Comparison of ENCODE assay signal across 9 cellular contexts in genomic region chr17:42179911-42180410, GRCh38. TPM values are rescaled to one million over a fixed set of nuclear protein-coding genes. Genes with fewer than 3 reads are reported as not detected.
DNase-seq lines count a peak whose midpoint lies in the region; TF ChIP-seq lines count a peak whose summit lies in the region.
"Had no signal": no experiment of that assay in that cellular context is flagged by ENCODE, and none has a peak within 500 bp of the region (broad histone marks: within the 10 kb centered on the region; RNA-seq: fewer than 3 reads in every experiment).

No MANE protein-coding gene starts in this region.

- TF ChIP-seq CTCF in brain (conservative IDR thresholded peaks at IDR 0.05), result no peak

- peak overlapping the region; percentile 75 to 84 (median 79) for H3K4me3 Mint-ChIP-seq in brain

- DNase-seq in NCI-H187 (lab: John Stamatoyannopoulos, UW) (peak; percentile 34 to 72), NCI-H187 treated with DMSO at 0.1 percent for 48 hours (lab: John Stamatoyannopoulos, UW) (no peak), NCI-H2171 treated with DMSO at 0.1 percent for 48 hours (lab: John Stamatoyannopoulos, UW) (peak; percentile 14), mucosa of gallbladder (ENCODE audit: low spot score) (peak; percentile 56), activated gamma-delta T cell treated with Interleukin-2 at 50 U/mL for 16 hours (no peak), AML-193 (lab: John Stamatoyannopoulos, UW) (no peak), cerebellar nuclear complex (lab: John Stamatoyannopoulos, UW) (no peak)
- DNase-seq: left cardiac atrium had no signal

- peaks cover 58% of the 10 kb centered on the region for H3K27me3 Mint-ChIP-seq in brain

- peaks cover 38% of the 10 kb centered on the region for H3K4me1 Mint-ChIP-seq in brain

- peaks cover 0 to 11% (median 0%) of the 10 kb centered on the region in 5 experiments for H3K9me3 Mint-ChIP-seq in brain

- no peak overlapping the region for H3K27ac Mint-ChIP-seq in brain

- H3K36me3 Mint-ChIP-seq in brain, result peaks cover 4% of the 10 kb centered on the region

RNA-seq across cellular contexts. Expression of gene KCNH4, which starts 1.0 kb away (rescaled TPM):
- 0.88 TPM for polyA plus RNA-seq in brain (ENCODE audit: insufficient read depth, low read depth, low replicate concordance)
- 0.06 TPM for total RNA-seq in mucosa of gallbladder

RNA-seq across cellular contexts. Expression of gene HCRT, which starts 5.3 kb away (rescaled TPM):
- polyA plus RNA-seq in brain (ENCODE audit: insufficient read depth, low read depth, low replicate concordance), result not detected
- not detected for total RNA-seq in mucosa of gallbladder
- total RNA-seq: left cardiac atrium had no signal

RNA-seq across cellular contexts. Expression of gene GHDC, which starts 14.3 kb away (rescaled TPM):
- 38.9 TPM for polyA plus RNA-seq in brain (ENCODE audit: insufficient read depth, low read depth, low replicate concordance)
- total RNA-seq in mucosa of gallbladder, result 34.4 TPM

RNA-seq across cellular contexts. Expression of gene RAB5C, which starts 25.2 kb away (rescaled TPM):
- 255 TPM for polyA plus RNA-seq in brain (ENCODE audit: insufficient read depth, low read depth, low replicate concordance)
- 150 TPM for total RNA-seq in mucosa of gallbladder

RNA-seq across cellular contexts. Expression of gene HSPB9, which starts 57.4 kb away (rescaled TPM):
- polyA plus RNA-seq in brain (ENCODE audit: insufficient read depth, low read depth, low replicate concordance), result 0.54 TPM
- total RNA-seq in mucosa of gallbladder, result 0.29 TPM

Comparison
In these comparisons a context has a peak if more than half of its experiments do, and no peak if none do; other contexts are left out.
1. DNase-seq: peak in NCI-H187 (2 of 2), NCI-H2171 treated with DMSO at 0.1 percent for 48 hours (single experiment) and mucosa of gallbladder (single experiment); none in NCI-H187 treated with DMSO at 0.1 percent for 48 hours (single experiment), activated gamma-delta T cell treated with Interleukin-2 at 50 U/mL for 16 hours (single experiment), AML-193 (0 of 2) and cerebellar nuclear complex (0 of 2).